In genomic region chr10:28732091-28732490, GRCh38 we compare ENCODE assay signal across 15 cellular contexts. TPM values are rescaled to one million over a fixed set of nuclear protein-coding genes. Genes with fewer than 3 reads are reported as not detected.
DNase-seq lines count a peak whose midpoint lies in the region; ATAC-seq and TF ChIP-seq lines count a peak whose summit lies in the region.
"Had no signal": no experiment of that assay in that cellular context is flagged by ENCODE, and none has a peak within 500 bp of the region (broad histone marks: within the 10 kb centered on the region; RNA-seq: fewer than 3 reads in every experiment).

No MANE protein-coding gene starts in this region.

- H3K27me3 ChIP-seq in GM23338 (ENCODE audit: insufficient read depth): no peaks in the 10 kb centered on the region
- no peaks in the 10 kb centered on the region; the same call in 1 of the 2 replicates for H3K27me3 ChIP-seq in IMR-90 (ENCODE audit: control insufficient read depth, insufficient read depth, low read length)
- H3K27me3 ChIP-seq in trophoblast cell (ENCODE audit: insufficient read depth, low read length): no peaks in the 10 kb centered on the region
- H3K27me3 ChIP-seq in gastroesophageal sphincter: no peaks in the 10 kb centered on the region

- H3F3A ChIP-seq in GM23338 (replicated peaks; ENCODE audit: low read depth): no peaks in the 10 kb centered on the region

- DNase-seq in GM23338 (ENCODE audit: low spot score): no peak
- no peak for DNase-seq in IMR-90
- DNase-seq in mesothelial cell of epicardium (ENCODE audit: low spot score in 2 of 2, unreplicated experiment in 2 of 2): no peak
- DNase-seq in trophoblast cell: no peak
- DNase-seq in GM13976 (ENCODE audit: low spot score): no peak
- DNase-seq: C1 segment of cervical spinal cord; Calu3; CD4-positive, alpha-beta memory T cell; COR-L47; DMS53; DMS79 treated with DMSO at 0.1 percent for 48 hours; GF-D8; H7; HCEC 1CT had no signal

- H3K23ac ChIP-seq in IMR-90 (ENCODE audit: low read depth, low read length): no peak overlapping the region
- no peak overlapping the region for H3K23ac ChIP-seq in trophoblast cell (ENCODE audit: low read length)

- H3K4me2 ChIP-seq in GM23338 (no peak overlapping the region), IMR-90 (ENCODE audit: low read depth, low read length) (no peak overlapping the region), trophoblast cell (ENCODE audit: low read length) (no peak overlapping the region)

- H3K27ac ChIP-seq in GM23338 (ENCODE audit: low read depth): no peak overlapping the region
- no peak overlapping the region for H3K27ac ChIP-seq in IMR-90 (ENCODE audit: insufficient read depth, low read length)
- no peak overlapping the region for H3K27ac ChIP-seq in trophoblast cell (ENCODE audit: low read depth, low read length)
- no peak overlapping the region for H3K27ac ChIP-seq in gastroesophageal sphincter

- TF ChIP-seq CTCF in GM23338 (conservative IDR thresholded peaks at IDR 0.05; ENCODE audit: low read depth in 2 of 2) (no peak), IMR-90 (conservative IDR thresholded peaks at IDR 0.05; ENCODE audit: low read depth, low read length) (no peak), mesothelial cell of epicardium (IDR thresholded peaks at IDR 0.05; ENCODE audit: unreplicated experiment) (no peak), GM13976 (IDR thresholded peaks at IDR 0.05; ENCODE audit: borderline replicate concordance, control extremely low read depth, extremely low read depth, insufficient read depth, missing control alignments) (no peak), gastroesophageal sphincter (IDR thresholded peaks at IDR 0.05) (no peak)

- peak overlapping the region; percentile 46 for H2BK12ac ChIP-seq in trophoblast cell (ENCODE audit: low read length)

- H4K12ac ChIP-seq in trophoblast cell (ENCODE audit: low read depth, low read length): no peak overlapping the region

- 67% methylated on average over 2 of the region's 8 CpGs; no CpG with 5 or more reads in 1 of the 2 experiments for WGBS in IMR-90 (ENCODE audit: extremely low coverage in 2 of 2, insufficient read length in 1 of 2), 2 experiments
- WGBS in trophoblast cell (ENCODE audit: extremely low coverage, insufficient coverage, insufficient read length): no CpG with 5 or more reads among the region's 8 CpGs
- WGBS in gastroesophageal sphincter (ENCODE audit: low coverage in 1 of 2), 2 donors: 91 to 100% methylated on average over 2 to 8 of the region's 8 CpGs

- H2AFZ ChIP-seq in GM23338 (peak overlapping the region; percentile 23; the same call in 1 of the 2 replicates), IMR-90 (replicated peaks; ENCODE audit: low read length, poor library complexity) (no peak overlapping the region), trophoblast cell (ENCODE audit: insufficient read depth, low read length, poor library complexity) (peak overlapping the region; percentile 10)

- H3K9me3 Mint-ChIP-seq in GM23338 (0 out of 3 replicates have a peak, but pooled peaks cover 3% of the 10 kb centered on the region), mesothelial cell of epicardium (peaks cover 11% of the 10 kb centered on the region)

- CTCF ChIA-PET in IMR-90 (lab: Yijun Ruan, JAX): no interaction called here

- H3K4me3 Mint-ChIP-seq in GM23338 (no peak overlapping the region), mesothelial cell of epicardium (no peak overlapping the region)

- H3K4ac ChIP-seq in IMR-90 (ENCODE audit: low read depth, low read length) (no peak overlapping the region), trophoblast cell (ENCODE audit: low read depth, low read length) (no peak overlapping the region)

- H2BK15ac ChIP-seq in IMR-90 (ENCODE audit: low read depth, low read length): no peak overlapping the region; the same call in 2 of the 3 replicates

- H4K20me1 ChIP-seq in GM23338 (replicated peaks; ENCODE audit: insufficient read depth): no peaks in the 10 kb centered on the region
- H4K20me1 ChIP-seq in IMR-90 (ENCODE audit: insufficient read depth, low read length): peaks cover 7% of the 10 kb centered on the region; the same call in 1 of the 2 replicates

- H4K91ac ChIP-seq in IMR-90 (ENCODE audit: insufficient read depth, low read depth, low read length): no peak overlapping the region
- peak overlapping the region; percentile 35 for H4K91ac ChIP-seq in trophoblast cell (ENCODE audit: low read depth, low read length)

- H3K9ac ChIP-seq in IMR-90 (ENCODE audit: low read depth, low read length) (no peak overlapping the region), trophoblast cell (ENCODE audit: low read length) (no peak overlapping the region)

- no peaks in the 10 kb centered on the region for H3K9me1 ChIP-seq in IMR-90 (ENCODE audit: insufficient read depth, low read length)

- dilution Hi-C loops in IMR-90 (cut with HindIII; ENCODE audit: low sequenced_read_pairs, unreplicated experiment): no loop called here

- in situ Hi-C loops in IMR-90 (cut with MboI; ENCODE audit: low sequenced_read_pairs) (no loop called here), GM13976 (cut with MboI; ENCODE audit: low sequenced_read_pairs, unreplicated experiment) (no loop called here)

- no peak overlapping the region for H3K56ac ChIP-seq in IMR-90 (ENCODE audit: extremely low read depth, insufficient read depth, low read length)

- H3K27me3 Mint-ChIP-seq in GM23338 (ENCODE audit: insufficient read depth, low read depth, poor library complexity): peaks cover 3% of the 10 kb centered on the region
- H3K27me3 Mint-ChIP-seq in mesothelial cell of epicardium (ENCODE audit: low read depth): no peaks in the 10 kb centered on the region

- H3K79me1 ChIP-seq in IMR-90 (ENCODE audit: low read depth in 1 of 2, low read length in 2 of 2) (no peaks in the 10 kb centered on the region), trophoblast cell (ENCODE audit: low read length) (peaks cover 3% of the 10 kb centered on the region)

- H3K4me1 ChIP-seq in GM23338 (ENCODE audit: insufficient read depth): no peaks in the 10 kb centered on the region
- peaks cover 5% of the 10 kb centered on the region for H3K4me1 ChIP-seq in IMR-90 (ENCODE audit: control insufficient read depth, insufficient read depth, low read length)
- peaks cover 3 to 5% of the 10 kb centered on the region in 2 experiments for H3K4me1 ChIP-seq in trophoblast cell (ENCODE audit: control insufficient read depth in 1 of 2, insufficient read depth in 2 of 2, low read length in 2 of 2)
- no peaks in the 10 kb centered on the region for H3K4me1 ChIP-seq in gastroesophageal sphincter

- peak overlapping the region; percentile 43; the same call in 1 of the 2 replicates for H2AK5ac ChIP-seq in IMR-90 (ENCODE audit: low read depth, low read length)
- H2AK5ac ChIP-seq in trophoblast cell (ENCODE audit: low read length): peak overlapping the region; percentile 72

- TF ChIP-seq EP300 in gastroesophageal sphincter (IDR thresholded peaks at IDR 0.05): no peak

- BruUV-seq in IMR-90 (replicated peaks; lab: Mats Ljungman, UMichigan): no TSS peak

- H2BK5ac ChIP-seq in IMR-90 (ENCODE audit: low read depth, low read length, poor library complexity, severe bottlenecking) (no peak overlapping the region), trophoblast cell (ENCODE audit: low read depth, low read length, poor library complexity) (no peak overlapping the region)

- H2AK9ac ChIP-seq in IMR-90 (replicated peaks; ENCODE audit: low read depth, low read length, poor library complexity): no peak overlapping the region

- no peaks in the 10 kb centered on the region for H3K36me3 ChIP-seq in GM23338 (ENCODE audit: insufficient read depth)
- H3K36me3 ChIP-seq in IMR-90 (ENCODE audit: control insufficient read depth, insufficient read depth, low read length): no peaks in the 10 kb centered on the region
- H3K36me3 ChIP-seq in trophoblast cell (ENCODE audit: control insufficient read depth in 1 of 2, insufficient read depth in 2 of 2, low read length in 2 of 2): no peaks in the 10 kb centered on the region
- no peaks in the 10 kb centered on the region for H3K36me3 ChIP-seq in gastroesophageal sphincter

- H3K14ac ChIP-seq in IMR-90 (replicated peaks; ENCODE audit: low read depth, low read length) (no peak overlapping the region), trophoblast cell (ENCODE audit: low read length) (peak overlapping the region; percentile 40)

- no peak for TF ChIP-seq RAD21 in IMR-90 (IDR thresholded peaks at IDR 0.05; ENCODE audit: low read length)

- H3K4me1 Mint-ChIP-seq in GM23338 (no peaks in the 10 kb centered on the region; the same call in 2 of the 3 replicates), mesothelial cell of epicardium (peaks cover 59% of the 10 kb centered on the region)

- POLR2A ChIA-PET in IMR-90 (lab: Charles Lee; ENCODE audit: unreplicated experiment): no interaction called here

- H3K4me3 ChIP-seq in GM23338 (no peak overlapping the region), IMR-90 (ENCODE audit: insufficient read depth, low read depth, low read length) (no peak overlapping the region), trophoblast cell (ENCODE audit: low read depth, low read length) (no peak overlapping the region), gastroesophageal sphincter (no peak overlapping the region)

- no peak overlapping the region for H3K18ac ChIP-seq in IMR-90 (ENCODE audit: low read depth, low read length)
- H3K18ac ChIP-seq in trophoblast cell (ENCODE audit: low read length): no peak overlapping the region

- no peak overlapping the region for H3K27ac Mint-ChIP-seq in GM23338
- H3K27ac Mint-ChIP-seq in mesothelial cell of epicardium: peak overlapping the region; percentile 8
- H3K27ac Mint-ChIP-seq: CD4-positive, alpha-beta memory T cell had no signal

- intact Hi-C loops in IMR-90 (cut with micrococcal nuclease): loop anchor here (10.0 kb wide), 1 partner anchor 173 kb away; no protein-coding TSS in a partner anchor

- TF ChIP-seq POLR2A in IMR-90 (IDR thresholded peaks at IDR 0.05; ENCODE audit: low read depth, low read length) (no peak), gastroesophageal sphincter (IDR thresholded peaks at IDR 0.05) (no peak)

- H2BK120ac ChIP-seq in IMR-90 (ENCODE audit: low read depth, low read length) (no peak overlapping the region), trophoblast cell (ENCODE audit: insufficient read depth, low read length, poor library complexity) (peak overlapping the region; percentile 45)

- H2BK20ac ChIP-seq in IMR-90 (ENCODE audit: low read depth, low read length): no peak overlapping the region; the same call in 1 of the 2 replicates

- H4K5ac ChIP-seq in IMR-90 (ENCODE audit: low read depth, low read length): no peak overlapping the region

- ATAC-seq in GM23338 (no peak), IMR-90 (ENCODE audit: low read depth) (no peak), gastroesophageal sphincter (no peak)

- H3K9me3 ChIP-seq in IMR-90 (ENCODE audit: control insufficient read depth, insufficient read depth, low read length): peaks cover 9% of the 10 kb centered on the region
- no peaks in the 10 kb centered on the region for H3K9me3 ChIP-seq in trophoblast cell (ENCODE audit: insufficient read depth, low read depth, low read length)
- H3K9me3 ChIP-seq in gastroesophageal sphincter: peaks cover 0 to 9% (median 0%) of the 10 kb centered on the region in 3 donors

- H3K79me2 ChIP-seq in GM23338 (replicated peaks; ENCODE audit: insufficient read depth): no peaks in the 10 kb centered on the region
- no peaks in the 10 kb centered on the region for H3K79me2 ChIP-seq in trophoblast cell (ENCODE audit: control insufficient read depth, insufficient read depth, low read length, poor library complexity)

- peaks cover 7% of the 10 kb centered on the region; the same call in 1 of the 2 replicates for H3K9me2 ChIP-seq in GM23338 (ENCODE audit: insufficient read depth)

- H4K8ac ChIP-seq in IMR-90 (ENCODE audit: low read depth in 2 of 2, low read length in 2 of 2): no peak overlapping the region
- peak overlapping the region; percentile 53 for H4K8ac ChIP-seq in trophoblast cell (ENCODE audit: low read depth, low read length)

- H3K36me3 Mint-ChIP-seq in GM23338 (ENCODE audit: low read depth) (no peaks in the 10 kb centered on the region; the same call in 2 of the 3 replicates), mesothelial cell of epicardium (peaks cover 2% of the 10 kb centered on the region)

RNA-seq across cellular contexts. Expression of gene BAMBI, which starts 54.8 kb away (rescaled TPM):
- total RNA-seq in GM23338 (2014; rRNA removed; shearing (Covaris generic)): 37.5 and 39.5 TPM in 2 replicates
- 18.7 and 20.1 TPM in 2 replicates for polyA plus RNA-seq in GM23338 (2016; fragmentation: Nextera tagmentation; extraction: Ambion mirVana)
- total RNA-seq in IMR-90 (2012; rRNA removed): 19.4 and 20.8 TPM in 2 replicates
- polyA plus RNA-seq in IMR-90 (2012; rRNA removed): 13.4 and 14.4 TPM in 2 replicates
- polyA plus RNA-seq in IMR-90 (2012; cell fraction: cytosol; rRNA removed): 8.3 and 14.5 TPM in 2 replicates
- polyA plus RNA-seq in IMR-90 (2012; cell fraction: nucleus; rRNA removed; ENCODE audit: low replicate concordance): 8.6 and 10.7 TPM in 2 replicates
- total RNA-seq in mesothelial cell of epicardium: 209 to 219 TPM (median 217 TPM) in 3 replicates
- 372 and 404 TPM in 2 replicates for polyA plus RNA-seq in trophoblast cell (2013)
- total RNA-seq in gastroesophageal sphincter: 1 to 10 TPM; 5.6 to 6.0 (median 5.8) TPM
